In the genomic region with DNA sequence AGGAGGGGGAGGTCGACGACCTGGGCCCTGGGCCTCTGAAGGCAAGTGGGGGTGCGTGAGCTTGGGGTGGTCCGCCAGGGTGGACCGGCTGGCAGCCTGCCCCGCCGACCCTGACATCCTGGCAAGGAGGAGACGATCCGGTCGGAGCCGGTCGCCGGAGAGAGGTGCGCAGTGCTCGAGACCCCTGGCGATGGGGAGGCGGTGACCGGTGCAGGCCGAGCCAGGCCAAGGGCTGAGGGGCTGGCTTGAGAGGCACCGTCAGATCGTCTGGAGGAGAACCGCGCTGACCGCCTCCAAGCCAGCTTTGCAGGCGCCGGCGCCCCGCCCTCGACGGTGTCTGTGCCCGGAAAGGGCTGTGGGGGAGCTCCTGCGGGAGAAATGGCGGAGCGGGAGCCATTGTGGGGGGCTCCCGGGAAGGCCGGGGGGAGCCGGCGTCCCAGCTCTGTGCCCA, we compare ENCODE assay signal across 8 cellular contexts. TPM values are rescaled to one million over a fixed set of nuclear protein-coding genes. Genes with fewer than 3 reads are reported as not detected.
DNase-seq lines count a peak whose midpoint lies in the region; ATAC-seq and TF ChIP-seq lines count a peak whose summit lies in the region.

No MANE protein-coding gene starts in this region.

- intact Hi-C loops in IMR-90 (cut with micrococcal nuclease): no loop called here
- intact Hi-C loops in stomach (cut with DNase I; ENCODE audit: low total_unique reads): no loop called here
- intact Hi-C loops in Caco-2 (cut with micrococcal nuclease; ENCODE audit: unreplicated experiment): no loop called here

- TF ChIP-seq RAD21 in IMR-90 (IDR thresholded peaks at IDR 0.05; ENCODE audit: low read length): no peak

- H2AFZ ChIP-seq in IMR-90 (replicated peaks; ENCODE audit: low read length, poor library complexity): peak overlapping the region; percentile 92

- no peak overlapping the region for H2AK5ac ChIP-seq in IMR-90 (ENCODE audit: low read depth, low read length)

- DNase-seq in AG08396 (ENCODE audit: low spot score) (peak; percentile 35), IMR-90 (no peak), kidney tubule cell (ENCODE audit: low spot score) (peak; percentile 17), stomach (peak; percentile 34), Caco-2 (no peak), NCI-H82 (lab: John Stamatoyannopoulos, UW) (no peak)
- DNase-seq in central memory CD8-positive, alpha-beta T cell (ENCODE audit: low spot score in 2 of 2): no peak

- 0 out of 2 replicates have a peak, but pooled peaks cover 4% of the 10 kb centered on the region for H3K9me1 ChIP-seq in IMR-90 (ENCODE audit: insufficient read depth, low read length)

- peak overlapping the region; percentile 22; the same call in 1 of the 2 replicates for H3K4ac ChIP-seq in IMR-90 (ENCODE audit: low read depth, low read length)

- TF ChIP-seq CTCF in IMR-90 (conservative IDR thresholded peaks at IDR 0.05; ENCODE audit: low read depth, low read length): no peak
- no peak for TF ChIP-seq CTCF in stomach (IDR thresholded peaks at IDR 0.05)
- TF ChIP-seq CTCF in Caco-2 (IDR thresholded peaks at IDR 0.05; ENCODE audit: insufficient read depth in 1 of 2, low read depth in 1 of 2, low read length in 1 of 2, severe bottlenecking in 1 of 2, unreplicated experiment in 1 of 2): no peak

- no peak overlapping the region for H3K23ac ChIP-seq in IMR-90 (ENCODE audit: low read depth, low read length)

- no peaks in the 10 kb centered on the region for H3K36me3 ChIP-seq in IMR-90 (ENCODE audit: control insufficient read depth, insufficient read depth, low read length)
- H3K36me3 ChIP-seq in stomach: no peaks in the 10 kb centered on the region
- H3K36me3 ChIP-seq in Caco-2 (ENCODE audit: control insufficient read depth, insufficient read depth, low read length): no peaks in the 10 kb centered on the region

- dilution Hi-C loops in IMR-90 (cut with HindIII; ENCODE audit: low sequenced_read_pairs, unreplicated experiment): no loop called here

- H3K27ac ChIP-seq in IMR-90 (ENCODE audit: insufficient read depth, low read length): peak overlapping the region; percentile 7; the same call in 1 of the 2 replicates
- H3K27ac ChIP-seq in stomach: peak overlapping the region in 1 of 5 donors; percentile 61

- no peaks in the 10 kb centered on the region for H3K36me3 Mint-ChIP-seq in central memory CD8-positive, alpha-beta T cell (ENCODE audit: insufficient read depth)
- no peaks in the 10 kb centered on the region for H3K36me3 Mint-ChIP-seq in Caco-2 (ENCODE audit: insufficient read depth, unreplicated experiment)

- H4K5ac ChIP-seq in IMR-90 (ENCODE audit: low read depth, low read length): no peak overlapping the region

- no peak overlapping the region for H3K27ac Mint-ChIP-seq in central memory CD8-positive, alpha-beta T cell (ENCODE audit: low read depth)
- no peak overlapping the region for H3K27ac Mint-ChIP-seq in Caco-2 (ENCODE audit: unreplicated experiment)

- H3K14ac ChIP-seq in IMR-90 (replicated peaks; ENCODE audit: low read depth, low read length): no peak overlapping the region; the same call in 1 of the 2 replicates

- BruUV-seq in IMR-90 (replicated peaks; lab: Mats Ljungman, UMichigan) (no TSS peak), Caco-2 (replicated peaks; lab: Mats Ljungman, UMichigan) (no TSS peak)

- no peaks in the 10 kb centered on the region for H3K79me1 ChIP-seq in IMR-90 (ENCODE audit: low read depth in 1 of 2, low read length in 2 of 2)

- POLR2A ChIA-PET in IMR-90 (lab: Charles Lee; ENCODE audit: unreplicated experiment) (no interaction called here), Caco-2 (lab: Charles Lee) (no interaction called here)

- H3K9me3 ChIP-seq in IMR-90 (ENCODE audit: control insufficient read depth, insufficient read depth, low read length): no peaks in the 10 kb centered on the region
- H3K9me3 ChIP-seq in stomach: no peaks in the 10 kb centered on the region
- no peaks in the 10 kb centered on the region for H3K9me3 ChIP-seq in Caco-2

- no peak overlapping the region for H2BK15ac ChIP-seq in IMR-90 (ENCODE audit: low read depth, low read length)

- H4K91ac ChIP-seq in IMR-90 (ENCODE audit: insufficient read depth, low read depth, low read length): no peak overlapping the region

- no peaks in the 10 kb centered on the region for H4K20me1 ChIP-seq in IMR-90 (ENCODE audit: insufficient read depth, low read length)

- no peaks in the 10 kb centered on the region for H3K27me3 Mint-ChIP-seq in central memory CD8-positive, alpha-beta T cell
- H3K27me3 Mint-ChIP-seq in Caco-2 (ENCODE audit: insufficient read depth, unreplicated experiment): no peaks in the 10 kb centered on the region

- TF ChIP-seq EP300 in stomach (IDR thresholded peaks at IDR 0.05): no peak

- in situ Hi-C loops in IMR-90 (cut with MboI; ENCODE audit: low sequenced_read_pairs): no loop called here

- peaks cover 6% of the 10 kb centered on the region for H3K4me1 Mint-ChIP-seq in central memory CD8-positive, alpha-beta T cell
- no peaks in the 10 kb centered on the region for H3K4me1 Mint-ChIP-seq in Caco-2 (ENCODE audit: low read depth, unreplicated experiment)

- WGBS in IMR-90 (ENCODE audit: extremely low coverage in 2 of 2, insufficient read length in 1 of 2), 2 experiments: 33% methylated on average over 15 of the region's 38 CpGs; no CpG with 5 or more reads in 1 of the 2 experiments
- WGBS in stomach, 5 donors: 0 to 31% (median 3%) methylated on average over 1 to 38 of the region's 38 CpGs

- no peak overlapping the region for H2AK9ac ChIP-seq in IMR-90 (replicated peaks; ENCODE audit: low read depth, low read length, poor library complexity)

- H3K4me3 ChIP-seq in IMR-90 (ENCODE audit: insufficient read depth, low read depth, low read length) (peak overlapping the region; percentile 61), stomach (peak overlapping the region; percentile 51 to 59 (median 54)), Caco-2 (ENCODE audit: low read depth, low read length) (no peak overlapping the region)

- H3K56ac ChIP-seq in IMR-90 (ENCODE audit: extremely low read depth, insufficient read depth, low read length): no peak overlapping the region

- H2BK20ac ChIP-seq in IMR-90 (ENCODE audit: low read depth, low read length): no peak overlapping the region

- peak overlapping the region; percentile 79 for H3K4me3 Mint-ChIP-seq in central memory CD8-positive, alpha-beta T cell
- H3K4me3 Mint-ChIP-seq in Caco-2 (ENCODE audit: unreplicated experiment): no peak overlapping the region

- no peaks in the 10 kb centered on the region for H3K9me3 Mint-ChIP-seq in central memory CD8-positive, alpha-beta T cell
- no peaks in the 10 kb centered on the region for H3K9me3 Mint-ChIP-seq in Caco-2 (ENCODE audit: unreplicated experiment)

- H2BK5ac ChIP-seq in IMR-90 (ENCODE audit: low read depth, low read length, poor library complexity, severe bottlenecking): no peak overlapping the region

- peak overlapping the region; percentile 55 for H3K9ac ChIP-seq in IMR-90 (ENCODE audit: low read depth, low read length)

- CTCF ChIA-PET in IMR-90 (lab: Yijun Ruan, JAX): no interaction called here
- CTCF ChIA-PET in Caco-2 (lab: Charles Lee): no interaction called here

- H3K18ac ChIP-seq in IMR-90 (ENCODE audit: low read depth, low read length): no peak overlapping the region

- H3K4me1 ChIP-seq in IMR-90 (ENCODE audit: control insufficient read depth, insufficient read depth, low read length): no peaks in the 10 kb centered on the region
- peaks cover 0 to 5% (median 2%) of the 10 kb centered on the region in 4 donors for H3K4me1 ChIP-seq in stomach
- no peaks in the 10 kb centered on the region for H3K4me1 ChIP-seq in Caco-2

- TF ChIP-seq POLR2A in IMR-90 (IDR thresholded peaks at IDR 0.05; ENCODE audit: low read depth, low read length) (no peak), stomach (IDR thresholded peaks at IDR 0.05) (no peak)

- H2BK120ac ChIP-seq in IMR-90 (ENCODE audit: low read depth, low read length): no peak overlapping the region

- H4K8ac ChIP-seq in IMR-90 (ENCODE audit: low read depth in 2 of 2, low read length in 2 of 2): peak overlapping the region; percentile 56 to 69; a peak in 2 of 4 replicates

- peak; percentile 86 for ATAC-seq in IMR-90 (ENCODE audit: low read depth)
- ATAC-seq in central memory CD8-positive, alpha-beta T cell (replicated peaks; ENCODE audit: extremely low read depth, poor library complexity, severe bottlenecking): peak; percentile 36
- ATAC-seq in HG02870 (IDR thresholded peaks at IDR 0.05; ENCODE audit: unreplicated experiment): no peak

- H3K4me2 ChIP-seq in IMR-90 (ENCODE audit: low read depth, low read length): peak overlapping the region; percentile 83

- H3K27me3 ChIP-seq in IMR-90 (ENCODE audit: control insufficient read depth, insufficient read depth, low read length) (no peaks in the 10 kb centered on the region; the same call in 1 of the 2 replicates), stomach (peaks cover 0 to 5% (median 0%) of the 10 kb centered on the region in 3 donors), Caco-2 (replicated peaks; ENCODE audit: control insufficient read depth, insufficient read depth, low read length) (no peaks in the 10 kb centered on the region)

TF ChIP-seq in IMR-90, 13 proteins besides CTCF, POLR2A, EP300 and RAD21 (continues in another document):
- TF ChIP-seq MAFK (IDR thresholded peaks at IDR 0.05; ENCODE audit: low read depth, low read length) (no peak), USF2 (IDR thresholded peaks at IDR 0.05; ENCODE audit: low read depth, low read length) (no peak), BHLHE40 (IDR thresholded peaks at IDR 0.05; ENCODE audit: low read depth, low read length) (no peak), RFX5 (IDR thresholded peaks at IDR 0.05; ENCODE audit: low read depth, low read length) (no peak)

RNA-seq across cellular contexts. Expression of gene GPRASP3, which starts 25.6 kb away (rescaled TPM):
- total RNA-seq in IMR-90 (2012; rRNA removed) (6.9 and 8.1 TPM in 2 replicates), stomach (1 to 10 TPM in 3 of 5 donors, under 1 TPM in 2; 0.45 to 7.3 (median 1.4) TPM), Caco-2 (2022) (2.6 and 2.8 TPM in 2 replicates)
- polyA plus RNA-seq in IMR-90 (2012; rRNA removed) (1.4 and 2.2 TPM in 2 replicates), stomach (under 1 TPM; 0.85 to 0.93 (median 0.92) TPM)
- 0.90 and 0.99 TPM in 2 replicates for polyA plus RNA-seq in IMR-90 (2012; cell fraction: cytosol; rRNA removed)
- 0.63 and 2.3 TPM in 2 replicates for polyA plus RNA-seq in IMR-90 (2012; cell fraction: nucleus; rRNA removed; ENCODE audit: low replicate concordance)

RNA-seq across cellular contexts. Expression of gene GPRASP2, which starts 33.9 kb away (rescaled TPM):
- total RNA-seq in IMR-90 (2012; rRNA removed) (23.6 and 24.7 TPM in 2 replicates), stomach (10 to 100 TPM in 1 of 5 donors, 1 to 10 TPM in 2, under 1 TPM in 1, not detected in 1; 0.58 to 32.1 (median 4.0) TPM), Caco-2 (2022) (1.9 and 2.7 TPM in 2 replicates)
- polyA plus RNA-seq in IMR-90 (2012; rRNA removed) (9.0 and 9.4 TPM in 2 replicates), stomach (1 to 10 TPM; 1.9 to 2.7 (median 2.6) TPM)
- polyA plus RNA-seq in IMR-90 (2012; cell fraction: cytosol; rRNA removed): 4.3 and 5.1 TPM in 2 replicates
- 3.0 and 7.7 TPM in 2 replicates for polyA plus RNA-seq in IMR-90 (2012; cell fraction: nucleus; rRNA removed; ENCODE audit: low replicate concordance)

Comparison
In these comparisons a context has a peak if more than half of its experiments do, and no peak if none do; other contexts are left out.
1. DNase-seq: peak in AG08396 (single experiment), kidney tubule cell (single experiment) and stomach (single experiment); none in IMR-90 (single experiment), central memory CD8-positive, alpha-beta T cell (0 of 2), Caco-2 (0 of 2) and NCI-H82 (single experiment).